Comparison of ENCODE assay signal across 22 cellular contexts in the genomic region with DNA sequence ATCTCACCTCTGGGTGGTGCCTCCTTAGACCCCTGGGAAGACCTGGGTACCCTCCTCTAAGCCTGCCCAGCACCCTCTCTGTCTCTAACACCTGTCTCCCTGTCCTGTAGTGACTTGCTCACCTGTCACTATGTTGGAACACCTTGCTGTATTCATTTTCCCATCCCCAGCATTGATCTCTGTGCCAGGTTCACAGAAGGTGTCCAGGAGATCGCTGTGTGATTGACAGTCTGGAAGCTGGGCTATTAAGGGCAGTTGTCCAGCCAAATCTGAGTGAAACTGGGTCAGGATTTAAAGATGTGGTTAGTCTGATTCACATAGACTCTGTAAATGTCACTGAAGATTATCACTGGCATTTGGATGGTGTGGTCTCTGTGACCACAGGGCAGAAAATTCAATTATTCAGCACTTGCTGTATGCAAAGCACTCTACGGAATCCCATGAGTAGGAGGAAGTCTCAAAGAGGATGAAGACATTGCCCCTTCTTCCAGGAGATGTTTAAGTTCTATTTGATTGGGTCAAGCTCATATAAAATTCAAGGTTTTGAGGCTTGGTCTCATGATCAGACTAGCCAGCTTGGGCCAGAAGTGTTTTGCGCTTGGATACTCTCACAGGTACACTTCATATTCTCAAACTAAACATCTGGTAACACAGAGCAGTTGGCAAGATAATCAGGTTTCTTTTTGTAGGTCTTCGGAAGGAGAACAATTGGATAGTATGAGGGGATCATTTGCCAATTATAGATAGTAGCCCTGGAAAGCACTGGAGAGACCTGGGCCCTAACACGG. TPM values are rescaled to one million over a fixed set of nuclear protein-coding genes. Genes with fewer than 3 reads are reported as not detected.
DNase-seq lines count a peak whose midpoint lies in the region; ATAC-seq, FAIRE-seq and TF ChIP-seq lines count a peak whose summit lies in the region.
"Had no signal": no experiment of that assay in that cellular context is flagged by ENCODE, and none has a peak within 500 bp of the region (broad histone marks: within the 10 kb centered on the region; RNA-seq: fewer than 3 reads in every experiment).

No MANE protein-coding gene starts in this region.

- no peak overlapping the region for H3K4me2 ChIP-seq in HepG2 (ENCODE audit: low read depth, low read length)

- H3K27ac Mint-ChIP-seq in activated CD8-positive, alpha-beta T cell treated with anti-CD3 and anti-CD28 coated beads for 36 hours, result peak overlapping the region; percentile 21

- H3K36me3 ChIP-seq in HepG2 (replicated peaks in 1 of 2; ENCODE audit: control insufficient read depth in 1 of 2, insufficient read depth in 2 of 2, low read length in 2 of 2), result no peaks in the 10 kb centered on the region
- no peaks in the 10 kb centered on the region for H3K36me3 ChIP-seq in right lobe of liver
- H3K36me3 ChIP-seq in colonic mucosa, result no peaks in the 10 kb centered on the region
- H3K36me3 ChIP-seq in thyroid gland, result no peaks in the 10 kb centered on the region
- H3K36me3 ChIP-seq: esophagus muscularis mucosa, gastroesophageal sphincter, lower lobe of right lung, pancreas, tibial nerve, WERI-Rb-1 had no signal

- intact Hi-C loops in HepG2 (cut with micrococcal nuclease; ENCODE audit: unreplicated experiment), result loop anchor here (10.0 kb wide), 1 partner anchor 398 kb away; no protein-coding TSS in a partner anchor
- intact Hi-C loops in right lobe of liver (cut with DNase I), result loop anchor here in 1 of 2 donors (5.0 kb wide), 1 partner anchor 60 kb away; a partner anchor contains a TSS
- intact Hi-C loops in activated CD8-positive, alpha-beta T cell treated with anti-CD3 and anti-CD28 coated beads for 36 hours (cut with micrococcal nuclease), result no loop called here
- intact Hi-C loops in colonic mucosa (cut with DNase I), result no loop called here
- intact Hi-C loops in thyroid gland (cut with DNase I), result loop anchor here (5.0 kb wide), 1 partner anchor 60 kb away; a partner anchor contains a TSS

- no peaks in the 10 kb centered on the region for H3K9me3 Mint-ChIP-seq in activated CD8-positive, alpha-beta T cell treated with anti-CD3 and anti-CD28 coated beads for 36 hours

- TF ChIP-seq EP300 in HepG2 (IDR thresholded peaks at IDR 0.05; ENCODE audit: low read depth in 2 of 2, low read length in 2 of 2) (no peak), HepG2 (CRISPR knock-in tag; IDR thresholded peaks at IDR 0.05; ENCODE audit: borderline replicate concordance) (no peak)

- no peak overlapping the region for H3K4me3 ChIP-seq in HepG2 (replicated peaks in 1 of 3; ENCODE audit: insufficient read depth in 1 of 3, low read depth in 2 of 3, low read length in 3 of 3)
- H3K4me3 ChIP-seq in right lobe of liver, result no peak overlapping the region
- H3K4me3 ChIP-seq in colonic mucosa, result no peak overlapping the region
- H3K4me3 ChIP-seq in thyroid gland (replicated peaks in 1 of 3), result no peak overlapping the region
- H3K4me3 ChIP-seq: esophagus muscularis mucosa, gastroesophageal sphincter, lower lobe of right lung, pancreas, tibial nerve had no signal

- H3K27me3 Mint-ChIP-seq in activated CD8-positive, alpha-beta T cell treated with anti-CD3 and anti-CD28 coated beads for 36 hours, result no peaks in the 10 kb centered on the region

- H3K4me1 Mint-ChIP-seq in activated CD8-positive, alpha-beta T cell treated with anti-CD3 and anti-CD28 coated beads for 36 hours (ENCODE audit: low read depth), result peaks cover 87% of the 10 kb centered on the region

- BruUV-seq in HepG2 (replicated peaks; lab: Mats Ljungman, UMichigan), result no TSS peak

- no peaks in the 10 kb centered on the region for H3K9me3 ChIP-seq in HepG2 (ENCODE audit: low read length)
- H3K9me3 ChIP-seq in right lobe of liver, result no peaks in the 10 kb centered on the region
- H3K9me3 ChIP-seq in colonic mucosa, result no peaks in the 10 kb centered on the region
- no peaks in the 10 kb centered on the region for H3K9me3 ChIP-seq in thyroid gland
- H3K9me3 ChIP-seq: esophagus muscularis mucosa, gastroesophageal sphincter, lower lobe of right lung, pancreas, tibial nerve had no signal

- CTCF ChIA-PET in HepG2 (lab: Yijun Ruan, JAX; ENCODE audit: low intra/inter-chr PET ratio, low total read pairs), result interaction anchor here (3.3 kb wide), 1 partner anchor 59 kb away, joined by 17 read pairs; no protein-coding TSS in a partner anchor
- CTCF ChIA-PET in activated CD8-positive, alpha-beta T cell treated with anti-CD3 and anti-CD28 coated beads for 36 hours (lab: Charles Lee), result interaction anchor here (1.1 to 18.2 kb wide), 9 partner anchors 8 to 102 kb away, joined by 4 to 506 read pairs (median 29); a partner anchor contains a TSS

- no peaks in the 10 kb centered on the region for H4K20me1 ChIP-seq in HepG2 (ENCODE audit: insufficient read depth, low read length)

- H3K27me3 ChIP-seq in HepG2 (ENCODE audit: control insufficient read depth in 1 of 2, insufficient read depth in 2 of 2, low read length in 2 of 2) (peaks cover 3 to 43% of the 10 kb centered on the region in 2 experiments; a peak in 4 of 5 replicates), right lobe of liver (no peaks in the 10 kb centered on the region), colonic mucosa (no peaks in the 10 kb centered on the region), thyroid gland (no peaks in the 10 kb centered on the region)
- H3K27me3 ChIP-seq: tibial nerve had no signal

- POLR2A ChIA-PET in HepG2 (lab: Yijun Ruan, JAX), result no interaction called here
- POLR2A ChIA-PET in activated CD8-positive, alpha-beta T cell treated with anti-CD3 and anti-CD28 coated beads for 36 hours (lab: Charles Lee), result interaction anchor here (1.2 to 27.1 kb wide), 4 partner anchors 22 to 98 kb away, joined by 3 to 766 read pairs (median 115); a partner anchor contains a TSS

- H3K79me2 ChIP-seq in HepG2 (ENCODE audit: insufficient read depth, low read length), result no peaks in the 10 kb centered on the region

- H3K4me3 Mint-ChIP-seq in activated CD8-positive, alpha-beta T cell treated with anti-CD3 and anti-CD28 coated beads for 36 hours, result no peak overlapping the region

- no peak for FAIRE-seq in HepG2 (lab: Jason Lieb, UNC)
- FAIRE-seq: keratinocyte, pancreas, RCC 7860 had no signal

- DNase-seq in HepG2 (ENCODE audit: low spot score) (no peak), right lobe of liver (no peak), colonic mucosa (peak; percentile 5), thyroid gland (peak; percentile 61 to 68)
- DNase-seq in activated CD8-positive, alpha-beta T cell treated with anti-CD3 and anti-CD28 coated beads for 36 hours, result no peak
- DNase-seq in activated CD4-positive, alpha-beta T cell treated with anti-CD3 and anti-CD28 coated beads for 48 hours, result no peak
- DNase-seq: aorta; central memory CD4-positive, alpha-beta T cell; effector CD8-positive, alpha-beta T cell; lower lobe of right lung; NCI-H1436 treated with DMSO at 0.1 percent for 48 hours; NCI-H748 treated with DMSO at 0.1 percent for 48 hours; pancreas; T-helper 2 cell; WERI-Rb-1 had no signal

- H3K4me1 ChIP-seq in HepG2 (ENCODE audit: insufficient read depth, low read length), result peaks cover 16% of the 10 kb centered on the region; the same call in 1 of the 2 replicates
- H3K4me1 ChIP-seq in right lobe of liver, result no peaks in the 10 kb centered on the region
- peaks cover 3% of the 10 kb centered on the region for H3K4me1 ChIP-seq in colonic mucosa
- peaks cover 32 to 39% of the 10 kb centered on the region in 2 donors for H3K4me1 ChIP-seq in thyroid gland
- H3K4me1 ChIP-seq: pancreas had no signal

- H3K9ac ChIP-seq in HepG2 (ENCODE audit: insufficient read depth, low read depth, low read length) (no peak overlapping the region), colonic mucosa (ENCODE audit: low read depth in 2 of 2, low read length in 2 of 2) (no peak overlapping the region)

- H2AFZ ChIP-seq in HepG2 (ENCODE audit: low read length), result no peak overlapping the region

- H3K27ac ChIP-seq in HepG2 (ENCODE audit: extremely low read length, insufficient read depth, low read length), result no peak overlapping the region
- H3K27ac ChIP-seq in right lobe of liver, result no peak overlapping the region
- no peak overlapping the region for H3K27ac ChIP-seq in colonic mucosa
- peak overlapping the region; percentile 68 to 86 (median 79) for H3K27ac ChIP-seq in thyroid gland
- H3K27ac ChIP-seq: esophagus muscularis mucosa, gastroesophageal sphincter, lower lobe of right lung, pancreas, tibial nerve, WERI-Rb-1 had no signal

- TF ChIP-seq RAD21 in HepG2 (CRISPR knock-in tag; IDR thresholded peaks at IDR 0.05), result no peak

- TF ChIP-seq CTCF in HepG2 (CRISPR knock-in tag; IDR thresholded peaks at IDR 0.05) (no peak), right lobe of liver (IDR thresholded peaks at IDR 0.05) (no peak), colonic mucosa (IDR thresholded peaks at IDR 0.05) (no peak), thyroid gland (IDR thresholded peaks at IDR 0.05) (no peak)
- no peak for TF ChIP-seq CTCF in activated CD8-positive, alpha-beta T cell treated with anti-CD3 and anti-CD28 coated beads for 36 hours (IDR thresholded peaks at IDR 0.05)

- in situ Hi-C loops in HepG2 (cut with HindIII; ENCODE audit: extremely low pct_ligation_motif_present, low pct_unique_long_range_greater_than_20kb), result loop anchor here (25.0 kb wide), 1 partner anchor 390 kb away; no protein-coding TSS in a partner anchor

- ATAC-seq in HepG2, result no peak
- no peak for ATAC-seq in right lobe of liver
- ATAC-seq in activated CD8-positive, alpha-beta T cell treated with anti-CD3 and anti-CD28 coated beads for 36 hours, result no peak
- ATAC-seq in GM21717 (IDR thresholded peaks at IDR 0.05; ENCODE audit: unreplicated experiment), result no peak
- ATAC-seq: gastroesophageal sphincter, lower lobe of right lung, pancreas had no signal

- TF ChIP-seq POLR2A in HepG2 (IDR thresholded peaks at IDR 0.05; ENCODE audit: insufficient read depth in 1 of 2, low read depth in 2 of 2, low read length in 2 of 2) (no peak), right lobe of liver (IDR thresholded peaks at IDR 0.05) (no peak), thyroid gland (IDR thresholded peaks at IDR 0.05) (no peak)

- peaks cover 3% of the 10 kb centered on the region for H3K36me3 Mint-ChIP-seq in activated CD8-positive, alpha-beta T cell treated with anti-CD3 and anti-CD28 coated beads for 36 hours (ENCODE audit: low read depth)

- WGBS in HepG2 (ENCODE audit: low lambda C conversion rate), result 43% methylated on average over 5 of the region's 5 CpGs
- WGBS in right lobe of liver (ENCODE audit: insufficient coverage, low coverage, low lambda C conversion rate, missing lambda C conversion rate), result 50% methylated on average over 5 of the region's 5 CpGs
- WGBS in thyroid gland, 2 donors, result 47 to 54% methylated on average over 5 of the region's 5 CpGs

RNA-seq across cellular contexts. Expression of a gene that starts 57.8 kb away (rescaled TPM):
- total RNA-seq in HepG2 (2016; rRNA removed; fragmentation: Illumina TruSeq; extraction: Trizol) (not detected in 2 replicates), right lobe of liver (1 to 10 TPM in 3 of 6 experiments, under 1 TPM in 3; 0.13 to 1.8 (median 0.92) TPM), colonic mucosa (1 to 10 TPM; 1.1 to 2.3 TPM), thyroid gland (1 to 10 TPM; 1.1 to 3.7 (median 1.7) TPM)
- total RNA-seq in HepG2 (2016; cell fraction: cytosol; rRNA removed; fragmentation: Illumina TruSeq; extraction: Trizol; ENCODE audit: low read depth), result not detected in 2 replicates
- not detected in 2 replicates for total RNA-seq in HepG2 (2016; cell fraction: insoluble cytoplasmic fraction; rRNA removed; fragmentation: Illumina TruSeq; extraction: Trizol)
- total RNA-seq in HepG2 (2016; cell fraction: membrane; rRNA removed; fragmentation: Illumina TruSeq; extraction: Trizol), result not detected in 2 replicates
- total RNA-seq in HepG2 (2016; cell fraction: nucleus; rRNA removed; fragmentation: Illumina TruSeq; extraction: Trizol), result not detected in 2 replicates
- polyA plus RNA-seq in HepG2 (2011; rRNA removed), result not detected in 2 replicates
- not detected in 2 replicates for polyA plus RNA-seq in HepG2 (2011; cell fraction: cytosol; rRNA removed)
- not detected in 2 replicates for polyA plus RNA-seq in HepG2 (2011; cell fraction: nucleus; rRNA removed)
- polyA plus RNA-seq in HepG2 (2012), result not detected in 2 replicates
- not detected in 2 replicates for polyA plus RNA-seq in HepG2 (2016; cell fraction: cytosol; fragmentation: Illumina TruSeq; extraction: Trizol; ENCODE audit: low read depth)
- polyA plus RNA-seq in HepG2 (2016; cell fraction: insoluble cytoplasmic fraction; fragmentation: Illumina TruSeq; extraction: Trizol; ENCODE audit: low read depth), result not detected in 2 replicates
- not detected in 2 replicates for polyA plus RNA-seq in HepG2 (2016; cell fraction: membrane; fragmentation: Illumina TruSeq; extraction: Trizol; ENCODE audit: low read depth)
- polyA plus RNA-seq in HepG2 (2016; cell fraction: nucleus; fragmentation: Illumina TruSeq; extraction: Trizol; ENCODE audit: insufficient read depth, low read depth), result not detected in 2 replicates
- not detected in 2 replicates for polyA minus RNA-seq in HepG2 (2011; rRNA and poly(A)+ RNA removed; ENCODE audit: low replicate concordance)
- not detected in 2 replicates for polyA minus RNA-seq in HepG2 (2011; cell fraction: cytosol; rRNA and poly(A)+ RNA removed)
- polyA minus RNA-seq in HepG2 (2011; cell fraction: nucleus; rRNA and poly(A)+ RNA removed), result not detected in 2 replicates
- 100 to 1,000 TPM; 112 to 113 TPM for total RNA-seq in activated CD8-positive, alpha-beta T cell treated with anti-CD3 and anti-CD28 coated beads for 36 hours
- total RNA-seq: H4 had no signal

Comparison
In these comparisons a context has a peak if more than half of its experiments do, and no peak if none do; other contexts are left out.
1. DNase-seq: peak in colonic mucosa (single experiment) and thyroid gland (2 of 2); none in HepG2 (single experiment), right lobe of liver (0 of 3), activated CD8-positive, alpha-beta T cell treated with anti-CD3 and anti-CD28 coated beads for 36 hours (single experiment) and activated CD4-positive, alpha-beta T cell treated with anti-CD3 and anti-CD28 coated beads for 48 hours (single experiment).
2. H3K27ac ChIP-seq: peak in thyroid gland (3 of 3); none in HepG2 (single experiment), right lobe of liver (0 of 3) and colonic mucosa (single experiment).
3. RNA of a gene that starts 57.8 kb away (total RNA-seq): 112 to 113 TPM in activated CD8-positive, alpha-beta T cell treated with anti-CD3 and anti-CD28 coated beads for 36 hours; 1.1 to 2.3 TPM in colonic mucosa, 1.1 to 3.7 TPM in thyroid gland, 0.13 to 1.8 TPM in right lobe of liver and not detected in HepG2; every median in the first group is over 10 times any median in the second.
4. intact Hi-C loops: an anchor here in HepG2 (10.0 kb wide) and thyroid gland (5.0 kb wide); none called in activated CD8-positive, alpha-beta T cell treated with anti-CD3 and anti-CD28 coated beads for 36 hours and colonic mucosa.